In the genomic region with DNA sequence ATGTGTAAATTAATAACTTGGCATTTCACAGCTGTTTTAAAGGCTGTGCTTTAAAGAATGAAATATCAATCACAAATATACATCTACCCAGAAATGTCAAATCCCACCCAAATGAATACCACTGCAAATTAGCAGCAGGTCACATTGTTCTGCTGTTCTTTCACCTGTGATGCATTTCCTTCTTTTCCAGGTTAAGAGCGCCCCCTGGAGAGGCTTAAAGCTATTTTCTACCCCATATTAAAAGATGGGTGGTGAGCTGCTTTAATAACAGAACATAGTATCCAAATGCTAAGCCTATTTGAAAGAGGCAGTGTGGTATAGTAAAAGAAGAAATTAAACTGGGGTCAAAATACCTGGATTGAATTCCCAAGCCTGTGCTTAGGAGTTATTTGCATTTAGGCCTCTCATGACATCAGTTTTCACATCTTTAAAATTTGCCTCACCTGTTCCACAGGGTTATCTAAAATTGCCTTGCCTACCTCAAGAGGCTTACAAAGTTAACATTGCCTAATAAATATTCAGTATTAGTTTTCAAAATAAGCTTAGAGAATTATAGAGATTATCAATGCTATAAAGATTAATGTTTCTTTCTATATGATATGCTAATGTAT, we compare ENCODE assay signal across 8 cellular contexts.
A peak's percentile ranks its signal among the peaks of the same experiment; 100 is the strongest.
DNase-seq lines count a peak whose midpoint lies in the region; ATAC-seq and TF ChIP-seq lines count a peak whose summit lies in the region.

No MANE protein-coding gene starts in this region.

- no peak overlapping the region for H3K27ac ChIP-seq in left lung

- TF ChIP-seq CTCF in Calu3 (IDR thresholded peaks at IDR 0.05; ENCODE audit: unreplicated experiment): no peak
- peak in 1 of 2 donors; percentile 44 for TF ChIP-seq CTCF in left lung (IDR thresholded peaks at IDR 0.05)

- no peak overlapping the region for H3K4me3 ChIP-seq in left lung

- ATAC-seq in GM21825 (IDR thresholded peaks at IDR 0.05; ENCODE audit: unreplicated experiment): peak; percentile 65
- ATAC-seq in activated naive CD8-positive, alpha-beta T cell treated with anti-CD3 and anti-CD28 coated beads, Interleukin-2, amount 50 U/mL, for 24 hours: no peak
- ATAC-seq in left lung: peak; percentile 72
- ATAC-seq in HG02610 (IDR thresholded peaks at IDR 0.05; ENCODE audit: unreplicated experiment): no peak
- no peak for ATAC-seq in GM19351 (IDR thresholded peaks at IDR 0.05; ENCODE audit: unreplicated experiment)

- H3K4me1 ChIP-seq in left lung: no peaks in the 10 kb centered on the region

- no TSS peak for BruUV-seq in Calu3 (replicated peaks; lab: Mats Ljungman, UMichigan)

- DNase-seq in Calu3 (peak; percentile 11), NCI-H2171 (lab: John Stamatoyannopoulos, UW) (peak; percentile 24), left lung (no peak), immature natural killer cell (no peak)
- peak; percentile 27 for DNase-seq in activated naive CD8-positive, alpha-beta T cell treated with anti-CD3 and anti-CD28 coated beads, Interleukin-2, amount 50 U/mL, for 24 hours

- H3K36me3 Mint-ChIP-seq in Calu3 (ENCODE audit: insufficient read depth, unreplicated experiment) (no peaks in the 10 kb centered on the region), immature natural killer cell (no peaks in the 10 kb centered on the region)
- no peaks in the 10 kb centered on the region for H3K36me3 Mint-ChIP-seq in activated naive CD8-positive, alpha-beta T cell treated with anti-CD3 and anti-CD28 coated beads, Interleukin-2, amount 50 U/mL, for 24 hours (ENCODE audit: low read depth)

- no peaks in the 10 kb centered on the region for H3K36me3 ChIP-seq in left lung

- H3K9me3 Mint-ChIP-seq in Calu3 (ENCODE audit: low read depth, unreplicated experiment) (no peaks in the 10 kb centered on the region), immature natural killer cell (peaks cover 0 to 5% (median 3%) of the 10 kb centered on the region in 6 donors)
- H3K9me3 Mint-ChIP-seq in activated naive CD8-positive, alpha-beta T cell treated with anti-CD3 and anti-CD28 coated beads, Interleukin-2, amount 50 U/mL, for 24 hours: no peaks in the 10 kb centered on the region

- H3K9me3 ChIP-seq in left lung: no peaks in the 10 kb centered on the region

- CTCF ChIA-PET in Calu3 (lab: Charles Lee): interaction anchor here (0.6 kb wide), 1 partner anchor 353 kb away, joined by 3 read pairs; no protein-coding TSS in a partner anchor

- H3K27me3 Mint-ChIP-seq in Calu3 (ENCODE audit: unreplicated experiment) (no peaks in the 10 kb centered on the region), immature natural killer cell (ENCODE audit: low read depth in 3 of 3) (peaks cover 0 to 2% (median 0%) of the 10 kb centered on the region in 3 donors)
- H3K27me3 Mint-ChIP-seq in activated naive CD8-positive, alpha-beta T cell treated with anti-CD3 and anti-CD28 coated beads, Interleukin-2, amount 50 U/mL, for 24 hours: no peaks in the 10 kb centered on the region

- H3K4me1 Mint-ChIP-seq in Calu3 (ENCODE audit: low read depth, unreplicated experiment): no peaks in the 10 kb centered on the region
- no peaks in the 10 kb centered on the region for H3K4me1 Mint-ChIP-seq in activated naive CD8-positive, alpha-beta T cell treated with anti-CD3 and anti-CD28 coated beads, Interleukin-2, amount 50 U/mL, for 24 hours
- H3K4me1 Mint-ChIP-seq in immature natural killer cell: no peaks in the 10 kb centered on the region

- H3K27ac Mint-ChIP-seq in Calu3 (ENCODE audit: unreplicated experiment): no peak overlapping the region
- no peak overlapping the region for H3K27ac Mint-ChIP-seq in activated naive CD8-positive, alpha-beta T cell treated with anti-CD3 and anti-CD28 coated beads, Interleukin-2, amount 50 U/mL, for 24 hours
- H3K27ac Mint-ChIP-seq in immature natural killer cell: no peak overlapping the region

- no peaks in the 10 kb centered on the region for H3K27me3 ChIP-seq in left lung

- no peak overlapping the region for H3K4me3 Mint-ChIP-seq in Calu3 (ENCODE audit: low read depth, unreplicated experiment)
- no peak overlapping the region for H3K4me3 Mint-ChIP-seq in activated naive CD8-positive, alpha-beta T cell treated with anti-CD3 and anti-CD28 coated beads, Interleukin-2, amount 50 U/mL, for 24 hours
- H3K4me3 Mint-ChIP-seq in immature natural killer cell: no peak overlapping the region

- intact Hi-C loops in Calu3 (cut with micrococcal nuclease; ENCODE audit: unreplicated experiment): loop anchor here (2.0 to 10.0 kb wide), 2 partner anchors 404 to 1300 kb away; no protein-coding TSS in a partner anchor
- intact Hi-C loops in left lung (cut with DNase I): no loop called here

Comparison
In these comparisons a context has a peak if more than half of its experiments do, and no peak if none do; other contexts are left out.
1. DNase-seq: peak in Calu3 (single experiment), NCI-H2171 (single experiment) and activated naive CD8-positive, alpha-beta T cell treated with anti-CD3 and anti-CD28 coated beads, Interleukin-2, amount 50 U/mL, for 24 hours (single experiment); none in left lung (0 of 2) and immature natural killer cell (0 of 3).
2. ATAC-seq: peak in GM21825 (single experiment) and left lung (single experiment); none in activated naive CD8-positive, alpha-beta T cell treated with anti-CD3 and anti-CD28 coated beads, Interleukin-2, amount 50 U/mL, for 24 hours (single experiment), HG02610 (single experiment) and GM19351 (single experiment).